ENCODE assay signal across 17 cellular contexts in the genomic region with DNA sequence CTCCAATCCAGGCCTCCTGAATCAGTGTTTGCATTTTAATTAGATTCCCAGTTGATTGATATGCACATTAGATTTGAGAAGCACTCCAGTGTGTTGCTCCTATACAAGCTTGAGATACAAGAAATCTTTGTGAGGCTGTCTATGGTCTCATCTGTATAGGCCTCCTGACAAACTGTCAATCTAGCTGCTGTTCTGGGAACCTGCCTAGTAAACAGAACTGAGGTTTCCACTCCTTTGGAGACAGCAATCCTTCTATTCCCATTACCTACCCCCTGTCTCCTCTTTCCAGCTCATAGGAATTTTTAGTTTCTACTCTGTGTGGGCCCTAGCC.
A peak's percentile ranks its signal among the peaks of the same experiment; 100 is the strongest.
DNase-seq lines count a peak whose midpoint lies in the region; ATAC-seq and TF ChIP-seq lines count a peak whose summit lies in the region.
"Had no signal": no experiment of that assay in that cellular context is flagged by ENCODE, and none has a peak within 500 bp of the region (broad histone marks: within the 10 kb centered on the region; RNA-seq: fewer than 3 reads in every experiment).

No MANE protein-coding gene starts in this region.

- no peak overlapping the region for H3K23ac ChIP-seq in mesenchymal stem cell (ENCODE audit: low read length in 2 of 2)

- H2AFZ ChIP-seq in OCI-LY3 (ENCODE audit: low read depth, low read length) = no peak overlapping the region
- H2AFZ ChIP-seq in mesenchymal stem cell (ENCODE audit: low read depth, low read length) = no peak overlapping the region

- H2AK5ac ChIP-seq in mesenchymal stem cell (ENCODE audit: low read length, severe bottlenecking) = no peak overlapping the region

- H2BK120ac ChIP-seq in mesenchymal stem cell (ENCODE audit: low read depth, low read length) = no peak overlapping the region

- no peak overlapping the region for H3K4ac ChIP-seq in mesenchymal stem cell (ENCODE audit: low read depth in 1 of 2, low read length in 2 of 2)

- no peaks in the 10 kb centered on the region for H3K79me2 ChIP-seq in OCI-LY3 (ENCODE audit: low read length)

- no peaks in the 10 kb centered on the region for H4K20me1 ChIP-seq in OCI-LY3 (ENCODE audit: insufficient read depth, low read length)
- H4K20me1 ChIP-seq: BLaER1 had no signal

- no peak overlapping the region for H2BK15ac ChIP-seq in mesenchymal stem cell (ENCODE audit: low read depth, poor library complexity, severe bottlenecking)

- H3K36me3 ChIP-seq in OCI-LY3 (replicated peaks; ENCODE audit: low read depth, low read length) = no peaks in the 10 kb centered on the region
- no peaks in the 10 kb centered on the region for H3K36me3 ChIP-seq in mesenchymal stem cell (ENCODE audit: control insufficient read depth in 1 of 2, insufficient read depth in 2 of 2, low read depth in 1 of 2, low read length in 2 of 2)
- H3K36me3 ChIP-seq: BLaER1, brain microvascular endothelial cell had no signal

- H4K8ac ChIP-seq in mesenchymal stem cell (ENCODE audit: low read length) = no peak overlapping the region

- peak overlapping the region; percentile 86 for H3K27ac ChIP-seq in OCI-LY3 (ENCODE audit: low read length)
- H3K27ac ChIP-seq in right cardiac atrium (ENCODE audit: low read length) = no peak overlapping the region
- no peak overlapping the region for H3K27ac ChIP-seq in mesenchymal stem cell (ENCODE audit: low read length, poor library complexity, severe bottlenecking)
- H3K27ac ChIP-seq: BLaER1, brain microvascular endothelial cell, foreskin keratinocyte, RWPE1 had no signal

- intact Hi-C loops in right cardiac atrium (cut with DNase I) = no loop called here

- H3K27me3 ChIP-seq in OCI-LY3 (ENCODE audit: low read depth, low read length) (no peaks in the 10 kb centered on the region), right cardiac atrium (ENCODE audit: control insufficient read depth, insufficient read depth) (no peaks in the 10 kb centered on the region), mesenchymal stem cell (ENCODE audit: control insufficient read depth in 1 of 2, insufficient read depth in 1 of 2, low read length in 2 of 2) (no peaks in the 10 kb centered on the region)
- H3K27me3 ChIP-seq: BLaER1, brain microvascular endothelial cell, foreskin keratinocyte had no signal

- no peak for DNase-seq in right cardiac atrium
- DNase-seq in HK-2 (ENCODE audit: unreplicated experiment) = no peak
- DNase-seq in midbrain (lab: John Stamatoyannopoulos, UW) = no peak
- no peak for DNase-seq in mesenchymal stem cell
- DNase-seq: brain microvascular endothelial cell; effector CD8-positive, alpha-beta T cell; GOT3; KG1; NCI-H1417 treated with DMSO at 0.1 percent for 48 hours; T-helper 9 cell had no signal

- H3K9ac ChIP-seq in OCI-LY3 (ENCODE audit: low read length) (no peak overlapping the region), mesenchymal stem cell (ENCODE audit: low read length) (no peak overlapping the region)
- H3K9ac ChIP-seq: BLaER1 had no signal

- H3K14ac ChIP-seq in mesenchymal stem cell (ENCODE audit: low read length in 2 of 2) = no peak overlapping the region

- H3K9me3 ChIP-seq in OCI-LY3 (ENCODE audit: insufficient read depth, low read length) (no peaks in the 10 kb centered on the region), right cardiac atrium (ENCODE audit: control insufficient read depth, low read length) (no peaks in the 10 kb centered on the region), mesenchymal stem cell (ENCODE audit: control insufficient read depth, low read length) (no peaks in the 10 kb centered on the region)

- no peaks in the 10 kb centered on the region for H3K79me1 ChIP-seq in mesenchymal stem cell (replicated peaks; ENCODE audit: low read length, poor library complexity, severe bottlenecking)

- H3K4me2 ChIP-seq in OCI-LY3 (ENCODE audit: low read length) (peak overlapping the region; percentile 84), mesenchymal stem cell (ENCODE audit: low read length, poor library complexity, severe bottlenecking) (no peak overlapping the region)
- H3K4me2 ChIP-seq: BLaER1 had no signal

- H3K4me3 ChIP-seq in OCI-LY3 (ENCODE audit: low read length) (peak overlapping the region; percentile 58), right cardiac atrium (ENCODE audit: low read length) (no peak overlapping the region), mesenchymal stem cell (ENCODE audit: insufficient read depth in 1 of 2, low read depth in 1 of 2, low read length in 2 of 2) (no peak overlapping the region)
- H3K4me3 ChIP-seq: BLaER1 had no signal

- no peak overlapping the region for H3K18ac ChIP-seq in mesenchymal stem cell (ENCODE audit: low read depth in 1 of 2, low read length in 2 of 2)

- TF ChIP-seq CTCF in OCI-LY3 (IDR thresholded peaks at IDR 0.05; ENCODE audit: low read depth, low read length) = no peak

- H3K4me1 ChIP-seq in OCI-LY3 (ENCODE audit: low read length) (peaks cover 51% of the 10 kb centered on the region), right cardiac atrium (ENCODE audit: control insufficient read depth, insufficient read depth, low read length) (no peaks in the 10 kb centered on the region), mesenchymal stem cell (ENCODE audit: control insufficient read depth, insufficient read depth, low read depth, low read length) (no peaks in the 10 kb centered on the region)
- H3K4me1 ChIP-seq: BLaER1 had no signal

- ATAC-seq in GM18511 (IDR thresholded peaks at IDR 0.05; ENCODE audit: unreplicated experiment) = peak; percentile 7
- peak; percentile 6 for ATAC-seq in GM19397 (IDR thresholded peaks at IDR 0.05; ENCODE audit: unreplicated experiment)
- ATAC-seq in HG02642 (IDR thresholded peaks at IDR 0.05; ENCODE audit: poor library complexity, unreplicated experiment) = peak; percentile 9
- ATAC-seq in right cardiac atrium = no peak

- no peak overlapping the region for H2BK12ac ChIP-seq in mesenchymal stem cell (ENCODE audit: low read length in 2 of 2)

- H2BK5ac ChIP-seq in mesenchymal stem cell (ENCODE audit: low read depth, low read length, poor library complexity, severe bottlenecking) = no peak overlapping the region

- H4K91ac ChIP-seq in mesenchymal stem cell (ENCODE audit: low read length) = no peak overlapping the region

Comparison
In these comparisons a context has a peak if more than half of its experiments do, and no peak if none do; other contexts are left out.
1. ATAC-seq: peak in GM18511 (single experiment), GM19397 (single experiment) and HG02642 (single experiment); none in right cardiac atrium (0 of 2).